27 cellular contexts compared by ENCODE assay signal in the genomic region with DNA sequence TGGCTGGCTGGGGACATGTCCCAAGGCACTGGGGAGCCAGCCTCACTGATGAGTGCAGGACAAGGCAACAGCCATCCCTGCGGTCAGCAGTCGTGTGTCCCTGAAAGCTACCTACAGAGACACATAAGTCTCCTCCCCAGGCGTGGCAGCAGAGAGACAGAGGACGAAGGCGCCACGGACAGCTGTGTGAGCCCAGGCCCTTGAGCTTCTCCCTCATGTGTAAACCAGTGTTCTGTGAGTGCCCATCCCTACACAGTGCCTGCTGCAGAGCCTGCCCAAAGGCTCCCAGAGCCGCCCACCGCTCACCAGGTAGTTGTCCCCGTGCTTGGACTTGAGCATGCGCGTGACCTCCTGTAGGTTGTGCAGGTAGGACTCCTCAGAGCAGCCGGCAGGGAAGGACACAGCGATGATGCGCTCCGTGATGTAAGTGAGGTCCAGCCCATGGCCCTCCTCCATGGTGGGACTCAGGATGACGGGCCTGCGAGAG.
"Had no signal": no experiment of that assay in that cellular context is flagged by ENCODE, and none has a peak within 500 bp of the region (broad histone marks: within the 10 kb centered on the region; RNA-seq: fewer than 3 reads in every experiment).

No MANE protein-coding gene starts in this region.

- FAIRE-seq: astrocyte, islet of Langerhans had no signal

- H3K9me3 Mint-ChIP-seq: activated CD4-positive, alpha-beta T cell treated with anti-CD3 and anti-CD28 coated beads, Interleukin-2, amount 10 ng/mL, durations not matched to agents 7 days and 5 days; activated naive CD4-positive, alpha-beta T cell treated with anti-CD3 and anti-CD28 coated beads, Interleukin-2, amount 50 U/mL, for 72 hours; activated T-helper 17 cell treated with anti-CD3 and anti-CD28 coated beads, Interleukin-2, amount 50 U/mL, for 72 hours; natural killer cell treated with Interleukin-12 subunit alpha and Interleukin-12 subunit beta and Interleukin-15 and Interleukin-18, amount 100 ng/mL, for 72 hours; stimulated activated memory B cell treated with anti-CD40 and anti-IgM and Interleukin-4, amounts not matched to agents 10 μg/mL and 1 μg/mL and 100 μg/mL, for 72 hours; T-cell; T-helper 2 cell treated with Interferon-gamma antibody and Interleukin-4, amounts not matched to agents 5 μg/mL and 100 μg/mL, for 36 hours had no signal

- H3K36me3 ChIP-seq: prostate gland had no signal

- H3K27me3 Mint-ChIP-seq: activated CD4-positive, alpha-beta T cell treated with anti-CD3 and anti-CD28 coated beads, Interleukin-2, amount 10 ng/mL, durations not matched to agents 7 days and 5 days; activated T-helper 17 cell treated with anti-CD3 and anti-CD28 coated beads, Interleukin-2, amount 50 U/mL, for 72 hours; natural killer cell treated with Interleukin-12 subunit alpha and Interleukin-12 subunit beta and Interleukin-15 and Interleukin-18, amount 100 ng/mL, for 72 hours; stimulated activated memory B cell treated with anti-CD40 and anti-IgM and Interleukin-4, amounts not matched to agents 10 μg/mL and 1 μg/mL and 100 μg/mL, for 72 hours; T-cell had no signal

- H3K4me3 Mint-ChIP-seq: activated CD4-positive, alpha-beta T cell treated with anti-CD3 and anti-CD28 coated beads, Interleukin-2, amount 10 ng/mL, durations not matched to agents 7 days and 5 days; activated CD8-positive, alpha-beta T cell treated with anti-CD3 and anti-CD28 coated beads, Interleukin-2, amount 10 ng/mL, durations not matched to agents 7 days and 5 days; activated T-helper 17 cell treated with anti-CD3 and anti-CD28 coated beads, Interleukin-2, amount 50 U/mL, for 72 hours; natural killer cell treated with Interleukin-12 subunit alpha and Interleukin-12 subunit beta and Interleukin-15 and Interleukin-18, amount 100 ng/mL, for 72 hours; stimulated activated memory B cell treated with anti-CD40 and anti-IgM and Interleukin-4, amounts not matched to agents 10 μg/mL and 1 μg/mL and 100 μg/mL, for 72 hours; T-cell; T-helper 2 cell treated with Interferon-gamma antibody and Interleukin-4, amounts not matched to agents 5 μg/mL and 100 μg/mL, for 36 hours had no signal

- H3K4me1 Mint-ChIP-seq: activated CD4-positive, alpha-beta T cell treated with anti-CD3 and anti-CD28 coated beads, Interleukin-2, amount 10 ng/mL, durations not matched to agents 7 days and 5 days; activated T-helper 17 cell treated with anti-CD3 and anti-CD28 coated beads, Interleukin-2, amount 50 U/mL, for 72 hours; stimulated activated memory B cell treated with anti-CD40 and anti-IgM and Interleukin-4, amounts not matched to agents 10 μg/mL and 1 μg/mL and 100 μg/mL, for 72 hours; T-cell had no signal

- H3K27me3 ChIP-seq: gastroesophageal sphincter, right atrium auricular region, stomach, testis, upper lobe of left lung had no signal

- H3K27ac ChIP-seq: coronary artery, epithelial cell of prostate, gastroesophageal sphincter, prostate gland, right atrium auricular region, testis, upper lobe of left lung, VCaP had no signal

- H3K36me3 Mint-ChIP-seq: activated naive CD4-positive, alpha-beta T cell treated with anti-CD3 and anti-CD28 coated beads, Interleukin-2, amount 50 U/mL, for 72 hours; natural killer cell treated with Interleukin-12 subunit alpha and Interleukin-12 subunit beta and Interleukin-15 and Interleukin-18, amount 100 ng/mL, for 72 hours; T-cell had no signal

- ATAC-seq: activated CD8-positive, alpha-beta T cell treated with anti-CD3 and anti-CD28 coated beads, Interleukin-2, amount 10 ng/mL, durations not matched to agents 7 days and 5 days; activated naive CD4-positive, alpha-beta T cell treated with anti-CD3 and anti-CD28 coated beads, Interleukin-2, amount 50 U/mL, for 72 hours; activated T-helper 17 cell treated with anti-CD3 and anti-CD28 coated beads, Interleukin-2, amount 50 U/mL, for 72 hours; gastroesophageal sphincter; left ventricle myocardium superior had no signal

- H3K4me1 ChIP-seq: prostate gland, testis had no signal

- H3K4me3 ChIP-seq: coronary artery, gastroesophageal sphincter, prostate gland, right atrium auricular region, skin epidermis, stomach, testis, upper lobe of left lung had no signal

- H3K27ac Mint-ChIP-seq: activated CD4-positive, alpha-beta T cell treated with anti-CD3 and anti-CD28 coated beads, Interleukin-2, amount 10 ng/mL, durations not matched to agents 7 days and 5 days; activated CD8-positive, alpha-beta T cell treated with anti-CD3 and anti-CD28 coated beads, Interleukin-2, amount 10 ng/mL, durations not matched to agents 7 days and 5 days; activated naive CD4-positive, alpha-beta T cell treated with anti-CD3 and anti-CD28 coated beads, Interleukin-2, amount 50 U/mL, for 72 hours; activated T-helper 17 cell treated with anti-CD3 and anti-CD28 coated beads, Interleukin-2, amount 50 U/mL, for 72 hours; natural killer cell treated with Interleukin-12 subunit alpha and Interleukin-12 subunit beta and Interleukin-15 and Interleukin-18, amount 100 ng/mL, for 72 hours; stimulated activated memory B cell treated with anti-CD40 and anti-IgM and Interleukin-4, amounts not matched to agents 10 μg/mL and 1 μg/mL and 100 μg/mL, for 72 hours; T-cell; T-helper 2 cell treated with Interferon-gamma antibody and Interleukin-4, amounts not matched to agents 5 μg/mL and 100 μg/mL, for 36 hours had no signal

- H3K9me3 ChIP-seq: gastroesophageal sphincter, prostate gland, right atrium auricular region, stomach, testis, upper lobe of left lung had no signal

- DNase-seq: activated CD4-positive, alpha-beta T cell treated with anti-CD3 and anti-CD28 coated beads, Interleukin-2, amount 10 ng/mL, durations not matched to agents 7 days and 5 days; activated CD4-positive, CD25-positive, alpha-beta regulatory T cell treated with anti-CD3 and anti-CD28 coated beads, Interleukin-2, amount 50 U/mL, for 72 hours; activated CD8-positive, alpha-beta T cell treated with anti-CD3 and anti-CD28 coated beads, Interleukin-2, amount 10 ng/mL, durations not matched to agents 7 days and 5 days; activated T-cell treated with anti-CD3 and anti-CD28 coated beads, Interleukin-2, amount 50 U/mL, for 1 hour; left ventricle myocardium superior; mammary epithelial cell; midbrain; occipital lobe; stimulated activated CD4-positive, alpha-beta T cell treated with anti-CD3 and anti-CD28 coated beads, Interleukin-2, amount 100 ng/mL, for 24 hours; T-cell; testis had no signal
